ENCODE assay signal across 1 cellular context in the genomic region with DNA sequence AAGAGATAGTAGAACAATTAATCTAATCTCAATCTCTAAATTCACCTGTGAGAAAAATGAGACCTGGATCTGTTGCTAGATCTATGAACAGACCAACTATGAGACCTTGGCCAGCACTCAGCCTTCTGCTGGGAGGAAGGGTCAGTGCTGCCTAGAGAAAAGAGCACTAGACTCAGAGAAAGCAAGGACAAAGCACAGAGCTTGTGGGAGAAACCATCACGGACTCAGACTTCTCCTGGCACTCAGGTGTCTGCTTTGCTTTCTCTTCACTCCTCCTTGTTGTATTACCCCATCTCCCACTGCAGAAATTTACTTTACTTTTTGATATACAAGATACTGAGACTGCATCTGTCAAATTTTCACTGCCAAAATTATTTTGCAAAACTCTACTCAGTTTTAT.
TF ChIP-seq lines count a peak whose summit lies in the region.

No MANE protein-coding gene starts in this region.

TF ChIP-seq in GM23338, 12 proteins besides CTCF, POLR2A, EP300 and RAD21 (continued from another document):
- TF ChIP-seq POLR2AphosphoS5 (IDR thresholded peaks at IDR 0.05; ENCODE audit: low read depth) (no peak), NANOG (IDR thresholded peaks at IDR 0.05; ENCODE audit: borderline replicate concordance) (no peak), CREB1 (CRISPR knock-in tag; IDR thresholded peaks at IDR 0.05; ENCODE audit: low read depth) (no peak)
- TF ChIP-seq, protein P1, sequence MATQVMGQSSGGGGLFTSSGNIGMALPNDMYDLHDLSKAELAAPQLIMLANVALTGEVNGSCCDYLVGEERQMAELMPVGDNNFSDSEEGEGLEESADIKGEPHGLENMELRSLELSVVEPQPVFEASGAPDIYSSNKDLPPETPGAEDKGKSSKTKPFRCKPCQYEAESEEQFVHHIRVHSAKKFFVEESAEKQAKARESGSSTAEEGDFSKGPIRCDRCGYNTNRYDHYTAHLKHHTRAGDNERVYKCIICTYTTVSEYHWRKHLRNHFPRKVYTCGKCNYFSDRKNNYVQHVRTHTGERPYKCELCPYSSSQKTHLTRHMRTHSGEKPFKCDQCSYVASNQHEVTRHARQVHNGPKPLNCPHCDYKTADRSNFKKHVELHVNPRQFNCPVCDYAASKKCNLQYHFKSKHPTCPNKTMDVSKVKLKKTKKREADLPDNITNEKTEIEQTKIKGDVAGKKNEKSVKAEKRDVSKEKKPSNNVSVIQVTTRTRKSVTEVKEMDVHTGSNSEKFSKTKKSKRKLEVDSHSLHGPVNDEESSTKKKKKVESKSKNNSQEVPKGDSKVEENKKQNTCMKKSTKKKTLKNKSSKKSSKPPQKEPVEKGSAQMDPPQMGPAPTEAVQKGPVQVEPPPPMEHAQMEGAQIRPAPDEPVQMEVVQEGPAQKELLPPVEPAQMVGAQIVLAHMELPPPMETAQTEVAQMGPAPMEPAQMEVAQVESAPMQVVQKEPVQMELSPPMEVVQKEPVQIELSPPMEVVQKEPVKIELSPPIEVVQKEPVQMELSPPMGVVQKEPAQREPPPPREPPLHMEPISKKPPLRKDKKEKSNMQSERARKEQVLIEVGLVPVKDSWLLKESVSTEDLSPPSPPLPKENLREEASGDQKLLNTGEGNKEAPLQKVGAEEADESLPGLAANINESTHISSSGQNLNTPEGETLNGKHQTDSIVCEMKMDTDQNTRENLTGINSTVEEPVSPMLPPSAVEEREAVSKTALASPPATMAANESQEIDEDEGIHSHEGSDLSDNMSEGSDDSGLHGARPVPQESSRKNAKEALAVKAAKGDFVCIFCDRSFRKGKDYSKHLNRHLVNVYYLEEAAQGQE (IDR thresholded peaks at IDR 0.05; ENCODE audit: unreplicated experiment), result no peak
- TF ChIP-seq, protein P2, sequence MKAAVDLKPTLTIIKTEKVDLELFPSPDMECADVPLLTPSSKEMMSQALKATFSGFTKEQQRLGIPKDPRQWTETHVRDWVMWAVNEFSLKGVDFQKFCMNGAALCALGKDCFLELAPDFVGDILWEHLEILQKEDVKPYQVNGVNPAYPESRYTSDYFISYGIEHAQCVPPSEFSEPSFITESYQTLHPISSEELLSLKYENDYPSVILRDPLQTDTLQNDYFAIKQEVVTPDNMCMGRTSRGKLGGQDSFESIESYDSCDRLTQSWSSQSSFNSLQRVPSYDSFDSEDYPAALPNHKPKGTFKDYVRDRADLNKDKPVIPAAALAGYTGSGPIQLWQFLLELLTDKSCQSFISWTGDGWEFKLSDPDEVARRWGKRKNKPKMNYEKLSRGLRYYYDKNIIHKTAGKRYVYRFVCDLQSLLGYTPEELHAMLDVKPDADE (IDR thresholded peaks at IDR 0.05), result no peak
TF ChIP-seq in GM23338: peak in this region for 0.
